In the genomic region with DNA sequence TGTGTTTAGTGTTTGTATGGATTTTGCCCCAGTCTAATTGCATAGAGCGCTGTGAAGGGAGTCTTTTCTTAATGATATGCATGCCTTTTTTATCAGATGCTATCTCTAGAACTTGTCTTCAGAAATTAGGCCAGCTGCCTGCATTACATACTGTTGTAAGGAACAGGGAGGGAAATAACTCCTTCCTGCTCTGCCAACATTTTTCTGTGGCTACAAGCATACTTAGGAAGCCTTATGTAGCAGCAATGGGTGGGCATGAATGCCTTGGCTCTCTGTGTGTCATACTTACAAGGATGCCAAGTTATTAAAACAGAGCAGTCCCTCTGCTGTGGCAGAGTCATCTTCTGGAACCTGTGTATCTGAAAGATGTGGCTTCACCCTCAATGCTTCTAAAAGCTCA, we compare ENCODE assay signal across 17 cellular contexts.
"Had no signal": no experiment of that assay in that cellular context is flagged by ENCODE, and none has a peak within 500 bp of the region (broad histone marks: within the 10 kb centered on the region; RNA-seq: fewer than 3 reads in every experiment).

No MANE protein-coding gene starts in this region.

- H3K9me3 Mint-ChIP-seq: dendritic cell treated with granulocyte-macrophage colony-stimulating factor and Interleukin-4, amounts not matched to agents 40 ng/mL and 50 ng/mL, for 4 days had no signal

- H3K36me3 Mint-ChIP-seq: activated CD8-positive, alpha-beta memory T cell treated with anti-CD3 and anti-CD28 coated beads, Interleukin-2, amount 10 ng/mL, durations not matched to agents 7 days and 5 days; activated naive CD8-positive, alpha-beta T cell; immature natural killer cell; naive thymus-derived CD8-positive, alpha-beta T cell had no signal

- H3K27me3 Mint-ChIP-seq: activated CD8-positive, alpha-beta memory T cell treated with anti-CD3 and anti-CD28 coated beads, Interleukin-2, amount 10 ng/mL, durations not matched to agents 7 days and 5 days; activated naive CD8-positive, alpha-beta T cell; effector memory CD8-positive, alpha-beta T cell; naive thymus-derived CD8-positive, alpha-beta T cell had no signal

- H3K27ac Mint-ChIP-seq: activated CD8-positive, alpha-beta memory T cell treated with anti-CD3 and anti-CD28 coated beads, Interleukin-2, amount 10 ng/mL, durations not matched to agents 7 days and 5 days; activated naive CD8-positive, alpha-beta T cell; dendritic cell treated with granulocyte-macrophage colony-stimulating factor and Interleukin-4, amounts not matched to agents 40 ng/mL and 50 ng/mL, for 4 days; effector memory CD8-positive, alpha-beta T cell; immature natural killer cell; naive thymus-derived CD8-positive, alpha-beta T cell; progenitor cell of endocrine pancreas had no signal

- H3K4me3 ChIP-seq: lung had no signal

- H3K4me3 Mint-ChIP-seq: activated CD8-positive, alpha-beta memory T cell treated with anti-CD3 and anti-CD28 coated beads, Interleukin-2, amount 10 ng/mL, durations not matched to agents 7 days and 5 days; activated naive CD8-positive, alpha-beta T cell; activated T-cell treated with anti-CD3 and anti-CD28 coated beads, Interleukin-2, amount 50 U/mL, for 4 hours; dendritic cell treated with granulocyte-macrophage colony-stimulating factor and Interleukin-4, amounts not matched to agents 40 ng/mL and 50 ng/mL, for 4 days; effector memory CD8-positive, alpha-beta T cell; immature natural killer cell; naive thymus-derived CD8-positive, alpha-beta T cell had no signal

- H3K4me1 Mint-ChIP-seq: activated CD8-positive, alpha-beta memory T cell treated with anti-CD3 and anti-CD28 coated beads, Interleukin-2, amount 10 ng/mL, durations not matched to agents 7 days and 5 days; immature natural killer cell; naive thymus-derived CD8-positive, alpha-beta T cell had no signal

- ATAC-seq: activated CD8-positive, alpha-beta memory T cell treated with anti-CD3 and anti-CD28 coated beads, Interleukin-2, amount 10 ng/mL, durations not matched to agents 7 days and 5 days; activated T-cell treated with anti-CD3 and anti-CD28 coated beads, Interleukin-2, amount 50 U/mL, for 4 hours; effector memory CD8-positive, alpha-beta T cell; naive thymus-derived CD8-positive, alpha-beta T cell; sciatic nerve had no signal

- DNase-seq: activated CD4-positive, alpha-beta T cell treated with anti-CD3 and anti-CD28 coated beads for 1 hour; activated CD4-positive, alpha-beta T cell treated with anti-CD3 and anti-CD28 coated beads, Interleukin-2, amount 50 U/mL, for 48 hours; activated CD8-positive, alpha-beta memory T cell treated with anti-CD3 and anti-CD28 coated beads, Interleukin-2, amount 10 ng/mL, durations not matched to agents 7 days and 5 days; activated gamma-delta T cell; activated T-cell treated with anti-CD3 and anti-CD28 coated beads, Interleukin-2, amount 50 U/mL, for 4 hours; caudate nucleus; effector memory CD8-positive, alpha-beta T cell; immature natural killer cell; naive thymus-derived CD8-positive, alpha-beta T cell; stimulated activated CD4-positive, alpha-beta T cell treated with anti-CD3 and anti-CD28 coated beads, Interleukin-12 subunit alpha, Interleukin-12 subunit beta, amount 100 ng/mL, for 4 hours; stimulated activated naive CD4-positive, alpha-beta T cell; substantia nigra had no signal
